1 cellular context compared by ENCODE assay signal in genomic region chr20:59027746-59028320, GRCh38.
TF ChIP-seq lines count a peak whose summit lies in the region.

No MANE protein-coding gene starts in this region.

TF ChIP-seq in HepG2, 621 proteins besides CTCF, POLR2A, EP300 and RAD21:
- TF ChIP-seq ZFAT (CRISPR knock-in tag; conservative IDR thresholded peaks at IDR 0.05) (no peak), CSRNP1 (CRISPR knock-in tag; IDR thresholded peaks at IDR 0.05) (no peak), POLR2G (IDR thresholded peaks at IDR 0.05; ENCODE audit: low read depth, low read length) (peak; percentile 44; the same call in 1 of the 2 replicates), SP2 (CRISPR knock-in tag; IDR thresholded peaks at IDR 0.05) (no peak), SNAPC2 (CRISPR knock-in tag; IDR thresholded peaks at IDR 0.05) (0 out of 2 replicates have a peak, but pooled peaks have one; percentile 7), TBL1XR1 (IDR thresholded peaks at IDR 0.05; ENCODE audit: borderline replicate concordance, low read length, partially characterized antibody) (no peak)
